ENCODE assay signal across 28 cellular contexts in genomic region chr11:78181155-78181554, GRCh38. TPM values are rescaled to one million over a fixed set of nuclear protein-coding genes. Genes with fewer than 3 reads are reported as not detected.
DNase-seq lines count a peak whose midpoint lies in the region; ATAC-seq and TF ChIP-seq lines count a peak whose summit lies in the region.
"Had no signal": no experiment of that assay in that cellular context is flagged by ENCODE, and none has a peak within 500 bp of the region (broad histone marks: within the 10 kb centered on the region; RNA-seq: fewer than 3 reads in every experiment).

No MANE protein-coding gene starts in this region.

- H3K36me3 Mint-ChIP-seq in MCF 10A (ENCODE audit: insufficient read depth, unreplicated experiment) (peaks cover 33% of the 10 kb centered on the region), WTC11 (no peaks in the 10 kb centered on the region; the same call in 1 of the 2 replicates)
- H3K36me3 Mint-ChIP-seq in stimulated activated memory B cell treated with anti-CD40 and anti-IgM and Interleukin-4, amounts not matched to agents 10 μg/mL and 1 μg/mL and 100 μg/mL, for 72 hours, result peaks cover 33% of the 10 kb centered on the region
- H3K36me3 Mint-ChIP-seq: natural killer cell had no signal

- no peaks in the 10 kb centered on the region for H3K27me3 Mint-ChIP-seq in MCF 10A (ENCODE audit: insufficient read depth, unreplicated experiment)
- H3K27me3 Mint-ChIP-seq in stimulated activated memory B cell treated with anti-CD40 and anti-IgM and Interleukin-4, amounts not matched to agents 10 μg/mL and 1 μg/mL and 100 μg/mL, for 72 hours, result no peaks in the 10 kb centered on the region
- H3K27me3 Mint-ChIP-seq in WTC11 (ENCODE audit: low read depth), result no peaks in the 10 kb centered on the region
- H3K27me3 Mint-ChIP-seq: activated CD4-positive, alpha-beta T cell treated with anti-CD3 and anti-CD28 coated beads, Interleukin-2, amount 10 ng/mL, durations not matched to agents 24 days and 14 days; activated naive CD4-positive, alpha-beta T cell treated with anti-CD3 and anti-CD28 coated beads, Interleukin-2, amount 50 U/mL, for 24 hours; B cell; T-helper 17 cell had no signal

- no peaks in the 10 kb centered on the region for H3K27me3 ChIP-seq in breast epithelium
- no peaks in the 10 kb centered on the region for H3K27me3 ChIP-seq in upper lobe of right lung
- H3K27me3 ChIP-seq: SJSA1 had no signal

- H3K9me3 ChIP-seq in breast epithelium (no peaks in the 10 kb centered on the region), upper lobe of right lung (no peaks in the 10 kb centered on the region)
- H3K9me3 ChIP-seq: SJSA1 had no signal

- H3K27ac Mint-ChIP-seq in MCF 10A (ENCODE audit: low read depth, unreplicated experiment) (peak overlapping the region; percentile 33), WTC11 (no peak overlapping the region)
- H3K27ac Mint-ChIP-seq in stimulated activated memory B cell treated with anti-CD40 and anti-IgM and Interleukin-4, amounts not matched to agents 10 μg/mL and 1 μg/mL and 100 μg/mL, for 72 hours, result no peak overlapping the region
- H3K27ac Mint-ChIP-seq: activated CD4-positive, alpha-beta T cell treated with anti-CD3 and anti-CD28 coated beads, Interleukin-2, amount 10 ng/mL, durations not matched to agents 24 days and 14 days; activated naive CD4-positive, alpha-beta T cell treated with anti-CD3 and anti-CD28 coated beads, Interleukin-2, amount 50 U/mL, for 24 hours; activated T-helper 1 cell treated with anti-CD3 and anti-CD28 coated beads, Interleukin-12 subunit alpha, Interleukin-12 subunit beta, Interleukin-2, Interleukin-4 antibody, amounts not matched to agents 30 ng/mL and 10 ng/mL and 1 ng/mL, durations not matched to agents 14 hours and 24 hours and 36 hours; B cell; mesothelial cell of epicardium; natural killer cell; T-helper 17 cell had no signal

- peak; percentile 44 for ATAC-seq in upper lobe of right lung
- no peak for ATAC-seq in stimulated activated memory B cell treated with anti-CD40 and anti-IgM and Interleukin-4, amounts not matched to agents 10 μg/mL and 1 μg/mL and 100 μg/mL, for 72 hours
- ATAC-seq in WTC11, result no peak
- ATAC-seq: left ventricle myocardium superior, natural killer cell, T-helper 17 cell had no signal

- BruUV-seq in MCF 10A (replicated peaks; lab: Mats Ljungman, UMichigan), result no TSS peak

- H3K4me3 ChIP-seq in breast epithelium (no peak overlapping the region), upper lobe of right lung (no peak overlapping the region)
- H3K4me3 ChIP-seq: SJSA1 had no signal

- H3K9me3 Mint-ChIP-seq in MCF 10A (ENCODE audit: unreplicated experiment), result no peaks in the 10 kb centered on the region
- H3K9me3 Mint-ChIP-seq in stimulated activated memory B cell treated with anti-CD40 and anti-IgM and Interleukin-4, amounts not matched to agents 10 μg/mL and 1 μg/mL and 100 μg/mL, for 72 hours, result peaks cover 8% of the 10 kb centered on the region
- H3K9me3 Mint-ChIP-seq in WTC11, result peaks cover 3% of the 10 kb centered on the region
- H3K9me3 Mint-ChIP-seq: activated naive CD4-positive, alpha-beta T cell treated with anti-CD3 and anti-CD28 coated beads, Interleukin-2, amount 50 U/mL, for 24 hours; natural killer cell had no signal

- H3K27ac ChIP-seq in breast epithelium (no peak overlapping the region), epithelial cell of prostate (peak overlapping the region; percentile 57), upper lobe of right lung (no peak overlapping the region)
- H3K27ac ChIP-seq: SJSA1, VCaP had no signal

- H3K4me1 ChIP-seq in breast epithelium, result no peaks in the 10 kb centered on the region
- peaks cover 8% of the 10 kb centered on the region for H3K4me1 ChIP-seq in upper lobe of right lung

- H3K4me1 Mint-ChIP-seq in MCF 10A (ENCODE audit: insufficient read depth, unreplicated experiment) (peaks cover 21% of the 10 kb centered on the region), WTC11 (0 out of 2 replicates have a peak, but pooled peaks cover 3% of the 10 kb centered on the region)
- H3K4me1 Mint-ChIP-seq in stimulated activated memory B cell treated with anti-CD40 and anti-IgM and Interleukin-4, amounts not matched to agents 10 μg/mL and 1 μg/mL and 100 μg/mL, for 72 hours, result no peaks in the 10 kb centered on the region
- H3K4me1 Mint-ChIP-seq: B cell, mesothelial cell of epicardium had no signal

- intact Hi-C loops in MCF 10A (cut with micrococcal nuclease) (no loop called here), breast epithelium (cut with DNase I; ENCODE audit: low total_unique reads) (no loop called here), upper lobe of right lung (cut with DNase I) (no loop called here)

- H3K36me3 ChIP-seq in breast epithelium, result no peaks in the 10 kb centered on the region
- H3K36me3 ChIP-seq in upper lobe of right lung, result peaks cover 7% of the 10 kb centered on the region
- H3K36me3 ChIP-seq: SJSA1 had no signal

- CTCF ChIA-PET in MCF 10A (lab: Yijun Ruan, JAX), result no interaction called here
- CTCF ChIA-PET in WTC11 (lab: Charles Lee), result no interaction called here

- DNase-seq in MCF 10A (ENCODE audit: unreplicated experiment), result peak; percentile 65
- no peak for DNase-seq in breast epithelium (ENCODE audit: low spot score in 2 of 2)
- DNase-seq in SKM-1 (lab: John Stamatoyannopoulos, UW; ENCODE audit: unreplicated experiment), result peak; percentile 37
- DNase-seq in epithelial cell of prostate (ENCODE audit: low read depth, low spot score), result no peak
- no peak for DNase-seq in upper lobe of right lung
- DNase-seq in effector CD8-positive, alpha-beta T cell (lab: John Stamatoyannopoulos, UW), result no peak
- no peak for DNase-seq in WTC11 (ENCODE audit: low spot score)
- DNase-seq: activated CD4-positive, alpha-beta T cell treated with anti-CD3 and anti-CD28 coated beads, Interleukin-2, amount 10 ng/mL, durations not matched to agents 24 days and 14 days; erythroblast; GDM1; GOT3; islet precursor cell; left ventricle myocardium superior; natural killer cell; NCI-H1105; NCI-H2081; NCI-H345; small intestine; stimulated activated CD4-positive, alpha-beta T cell treated with anti-CD3 and anti-CD28 coated beads, Interleukin-1b, Interleukin-23, amount 100 ng/mL, for 48 hours; substantia nigra; T-helper 17 cell had no signal

- H3K4me3 Mint-ChIP-seq in MCF 10A (ENCODE audit: unreplicated experiment), result no peak overlapping the region
- H3K4me3 Mint-ChIP-seq in stimulated activated memory B cell treated with anti-CD40 and anti-IgM and Interleukin-4, amounts not matched to agents 10 μg/mL and 1 μg/mL and 100 μg/mL, for 72 hours, result no peak overlapping the region
- no peak overlapping the region for H3K4me3 Mint-ChIP-seq in WTC11
- H3K4me3 Mint-ChIP-seq: activated CD4-positive, alpha-beta T cell treated with anti-CD3 and anti-CD28 coated beads, Interleukin-2, amount 10 ng/mL, durations not matched to agents 24 days and 14 days; activated naive CD4-positive, alpha-beta T cell treated with anti-CD3 and anti-CD28 coated beads, Interleukin-2, amount 50 U/mL, for 24 hours; activated T-helper 1 cell treated with anti-CD3 and anti-CD28 coated beads, Interleukin-12 subunit alpha, Interleukin-12 subunit beta, Interleukin-2, Interleukin-4 antibody, amounts not matched to agents 30 ng/mL and 10 ng/mL and 1 ng/mL, durations not matched to agents 14 hours and 24 hours and 36 hours; B cell; mesothelial cell of epicardium; natural killer cell; T-helper 17 cell had no signal

- TF ChIP-seq POLR2A in breast epithelium (IDR thresholded peaks at IDR 0.05), result no peak

- POLR2A ChIA-PET in MCF 10A (lab: Yijun Ruan, JAX), result no interaction called here
- POLR2A ChIA-PET in WTC11 (lab: Charles Lee), result no interaction called here

- no peak for TF ChIP-seq CTCF in MCF 10A (IDR thresholded peaks at IDR 0.05; ENCODE audit: unreplicated experiment)
- no peak for TF ChIP-seq CTCF in breast epithelium (IDR thresholded peaks at IDR 0.05)
- no peak for TF ChIP-seq CTCF in upper lobe of right lung (IDR thresholded peaks at IDR 0.05)
- no peak for TF ChIP-seq CTCF in WTC11 (IDR thresholded peaks at IDR 0.05)

TF ChIP-seq in WTC11, 78 proteins besides CTCF, POLR2A, EP300 and RAD21:
- no peak for TF ChIP-seq CREB1 (CRISPR knock-in tag; IDR thresholded peaks at IDR 0.05)

RNA-seq across cellular contexts. Expression of gene KCTD21, which starts 7.3 kb away (rescaled TPM):
- total RNA-seq in MCF 10A (2022) (10.2 and 11.3 TPM in 2 replicates), breast epithelium (10 to 100 TPM in 1 of 3 donors, 1 to 10 TPM in 2; 8.5 to 13.1 (median 8.8) TPM), upper lobe of right lung (10.9 TPM), WTC11 (2021) (2.8 to 4.0 TPM (median 3.1 TPM) in 3 replicates)

RNA-seq across cellular contexts. Expression of gene USP35, which starts 7.6 kb away (rescaled TPM):
- total RNA-seq in MCF 10A (2022) (6.7 and 10.3 TPM in 2 replicates), breast epithelium (10 to 100 TPM in 2 of 3 donors, 1 to 10 TPM in 1; 5.1 to 16.1 (median 11.3) TPM), upper lobe of right lung (7.1 TPM), WTC11 (2021) (9.1 to 10.6 TPM (median 9.6 TPM) in 3 replicates)

RNA-seq across cellular contexts. Expression of gene ALG8, which starts 41.7 kb away (rescaled TPM):
- total RNA-seq in MCF 10A (2022) (33.8 and 37.2 TPM in 2 replicates), breast epithelium (10 to 100 TPM; 25.9 to 46.8 (median 36.7) TPM), upper lobe of right lung (31.5 TPM), WTC11 (2021) (63.8 to 72.2 TPM (median 67.2 TPM) in 3 replicates)

Comparison
In these comparisons a context has a peak if more than half of its experiments do, and no peak if none do; other contexts are left out.
1. DNase-seq: peak in MCF 10A (single experiment) and SKM-1 (single experiment); none in breast epithelium (0 of 2), epithelial cell of prostate (single experiment), upper lobe of right lung (single experiment), effector CD8-positive, alpha-beta T cell (single experiment) and WTC11 (single experiment).